ENCODE assay signal across 18 cellular contexts in genomic region chr16:67215690-67216089, GRCh38. TPM values are rescaled to one million over a fixed set of nuclear protein-coding genes. Genes with fewer than 3 reads are reported as not detected.
"Had no signal": no experiment of that assay in that cellular context is flagged by ENCODE, and none has a peak within 500 bp of the region (broad histone marks: within the 10 kb centered on the region; RNA-seq: fewer than 3 reads in every experiment).

No MANE protein-coding gene starts in this region.

- H3K27me3 ChIP-seq: dorsolateral prefrontal cortex, hepatocyte, tibial nerve had no signal

- DNase-seq: activated CD4-positive, alpha-beta T cell treated with anti-CD3 and anti-CD28 coated beads, Interleukin-2, amount 50 U/mL, for 1 hour; activated CD8-positive, alpha-beta memory T cell treated with anti-CD3 and anti-CD28 coated beads for 24 hours; activated naive CD4-positive, alpha-beta T cell; dorsolateral prefrontal cortex; endodermal cell; erythroblast; left ventricle myocardium inferior; natural killer cell; nucleus accumbens; stimulated activated CD4-positive, alpha-beta T cell treated with anti-CD3 and anti-CD28 coated beads, Interleukin-15, amount 100 ng/mL, for 24 hours; stimulated activated CD4-positive, alpha-beta T cell treated with anti-CD3 and anti-CD28 coated beads, Interleukin-4, amount 100 ng/mL, for 1 hour; stimulated activated naive CD4-positive, alpha-beta T cell treated with Interleukin-2 at 50 U/mL for 16 hours; substantia nigra had no signal

- H3K27ac ChIP-seq: dorsolateral prefrontal cortex, hepatocyte, tibial nerve had no signal

- H3K4me3 ChIP-seq: dorsolateral prefrontal cortex, hepatocyte, left ventricle myocardium inferior, tibial nerve had no signal

- H3K36me3 ChIP-seq: left ventricle myocardium inferior had no signal

- FAIRE-seq: astrocyte had no signal

- H3K9me3 ChIP-seq: left ventricle myocardium inferior, tibial nerve had no signal

- ATAC-seq: activated CD4-positive, CD25-positive, alpha-beta regulatory T cell treated with anti-CD3 and anti-CD28 coated beads, Interleukin-2, amount 50 U/mL, for 24 hours; natural killer cell had no signal

RNA-seq across cellular contexts. Expression of gene ELMO3, which starts 16.8 kb away (rescaled TPM):
- total RNA-seq: skeletal muscle tissue had no signal

RNA-seq across cellular contexts. Expression of gene EXOC3L1, which starts 25.8 kb away (rescaled TPM):
- total RNA-seq: natural killer cell had no signal
